ENCODE assay signal across 8 cellular contexts in genomic region chr11:65558785-65559509, GRCh38. TPM values are rescaled to one million over a fixed set of nuclear protein-coding genes. Genes with fewer than 3 reads are reported as not detected.
DNase-seq lines count a peak whose midpoint lies in the region; ATAC-seq and FAIRE-seq lines count a peak whose summit lies in the region.

No MANE protein-coding gene starts in this region.

- H3K9ac ChIP-seq in mucosa of rectum (ENCODE audit: low read depth in 1 of 2, low read length in 2 of 2) = peak overlapping the region; percentile 56 to 83

- peaks cover 27 to 29% of the 10 kb centered on the region in 2 donors for H3K4me1 ChIP-seq in mucosa of rectum (ENCODE audit: control insufficient read depth in 2 of 2, insufficient read depth in 2 of 2, low read length in 2 of 2)

- no peaks in the 10 kb centered on the region for H3K9me3 ChIP-seq in mucosa of rectum (ENCODE audit: control insufficient read depth in 2 of 2, low read length in 2 of 2)

- DNase-seq in AG08395 (ENCODE audit: low spot score) = peak; percentile 46
- DNase-seq in NCI-H1092 treated with DMSO at 0.1 percent for 48 hours (lab: John Stamatoyannopoulos, UW) = peak; percentile 64
- DNase-seq in dermis blood vessel endothelial cell = peak; percentile 40
- DNase-seq in GM19239 (ENCODE audit: insufficient read length, low spot score) = no peak
- DNase-seq in NCI-H2029 (lab: John Stamatoyannopoulos, UW) = no peak

- ATAC-seq in GM21786 (IDR thresholded peaks at IDR 0.05; ENCODE audit: unreplicated experiment) = no peak
- no peak for ATAC-seq in GM21717 (IDR thresholded peaks at IDR 0.05; ENCODE audit: unreplicated experiment)

- H3K36me3 ChIP-seq in mucosa of rectum (ENCODE audit: control insufficient read depth in 2 of 2, insufficient read depth in 2 of 2, low read length in 2 of 2) = no peaks in the 10 kb centered on the region

- H3K4me3 ChIP-seq in mucosa of rectum (ENCODE audit: low read length in 2 of 2) = peak overlapping the region; percentile 42 to 67

- H3K27me3 ChIP-seq in mucosa of rectum (ENCODE audit: control insufficient read depth in 2 of 2, insufficient read depth in 2 of 2, low read length in 2 of 2) = no peaks in the 10 kb centered on the region

- peak overlapping the region; percentile 70 to 83 for H3K27ac ChIP-seq in mucosa of rectum (ENCODE audit: low read depth in 2 of 2, low read length in 2 of 2)

- FAIRE-seq in GM19239 (lab: Jason Lieb, UNC) = no peak

RNA-seq across cellular contexts. Expression of gene LTBP3, which starts 0.8 kb away (rescaled TPM):
- 31.1 and 48.2 TPM in 2 replicates for total RNA-seq in dermis blood vessel endothelial cell

RNA-seq across cellular contexts. Expression of gene ZNRD2, which starts 11.3 kb away (rescaled TPM):
- total RNA-seq in dermis blood vessel endothelial cell = 38.7 and 47.5 TPM in 2 replicates

RNA-seq across cellular contexts. Expression of gene FAM89B, which starts 13.4 kb away (rescaled TPM):
- 23.3 and 24.8 TPM in 2 replicates for total RNA-seq in dermis blood vessel endothelial cell

RNA-seq across cellular contexts. Expression of gene EHBP1L1, which starts 16.9 kb away (rescaled TPM):
- total RNA-seq in dermis blood vessel endothelial cell = 15.7 and 15.9 TPM in 2 replicates

RNA-seq across cellular contexts. Expression of gene SCYL1, which starts 34.1 kb away (rescaled TPM):
- total RNA-seq in dermis blood vessel endothelial cell = 67.4 and 71.3 TPM in 2 replicates

Comparison
In these comparisons a context has a peak if more than half of its experiments do, and no peak if none do; other contexts are left out.
1. DNase-seq: peak in AG08395 (single experiment), NCI-H1092 treated with DMSO at 0.1 percent for 48 hours (single experiment) and dermis blood vessel endothelial cell (single experiment); none in GM19239 (single experiment) and NCI-H2029 (single experiment).